Comparison of ENCODE assay signal across 10 cellular contexts in the genomic region with DNA sequence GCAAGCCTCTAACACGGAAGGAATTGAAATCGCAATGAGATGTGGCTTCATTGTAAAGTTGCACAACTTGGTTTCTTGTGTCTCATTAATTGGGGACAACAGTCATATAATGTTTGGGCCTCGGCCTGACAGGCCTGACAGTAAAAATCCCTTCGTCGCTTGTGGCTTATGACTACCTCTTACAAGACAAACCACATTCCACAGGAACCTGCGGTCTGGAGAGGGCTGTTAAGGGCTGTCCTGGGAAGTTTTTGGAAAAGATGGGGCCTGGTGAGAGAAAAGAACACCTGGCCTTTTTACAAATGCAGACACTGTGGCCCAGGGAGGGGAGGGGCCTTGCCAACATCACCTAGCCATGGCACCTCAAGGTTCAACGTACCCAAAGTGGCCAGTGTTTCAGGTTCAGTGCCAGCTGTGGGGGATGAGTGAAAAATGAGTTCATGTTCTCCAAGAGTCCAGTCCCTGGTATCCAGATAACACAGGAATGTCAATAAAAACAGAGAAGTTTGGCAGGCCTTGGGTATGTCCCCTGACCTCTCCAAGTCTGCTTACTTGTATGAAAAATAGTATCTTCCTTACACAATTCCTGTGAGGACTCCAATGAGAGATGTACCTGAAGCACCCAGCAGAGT. TPM values are rescaled to one million over a fixed set of nuclear protein-coding genes. Genes with fewer than 3 reads are reported as not detected.
DNase-seq lines count a peak whose midpoint lies in the region; ATAC-seq, FAIRE-seq and TF ChIP-seq lines count a peak whose summit lies in the region.
"Had no signal": no experiment of that assay in that cellular context is flagged by ENCODE, and none has a peak within 500 bp of the region (broad histone marks: within the 10 kb centered on the region; RNA-seq: fewer than 3 reads in every experiment).

No MANE protein-coding gene starts in this region.

- ATAC-seq in activated naive CD8-positive, alpha-beta T cell treated with anti-CD3 and anti-CD28 coated beads, Interleukin-2, amount 50 U/mL, for 24 hours, result peak; percentile 14
- peak; percentile 15 for ATAC-seq in HepG2
- ATAC-seq in aorta (ENCODE audit: low FRiP score), result peak; percentile 5
- no peak for ATAC-seq in activated CD4-positive, CD25-positive, alpha-beta regulatory T cell treated with anti-CD3 and anti-CD28 coated beads, Interleukin-2, amount 50 U/mL, for 24 hours

- FAIRE-seq in HepG2 (lab: Jason Lieb, UNC), result peak; percentile 57

- 0% methylated on average over 7 of the region's 7 CpGs for WGBS in mammary epithelial cell (ENCODE audit: low coverage, missing lambda C conversion rate)
- 59% methylated on average over 7 of the region's 7 CpGs for WGBS in HepG2 (ENCODE audit: low lambda C conversion rate)
- 53 to 57% methylated on average over 7 of the region's 7 CpGs for WGBS in aorta, 2 donors

- H3K27me3 Mint-ChIP-seq in activated naive CD8-positive, alpha-beta T cell treated with anti-CD3 and anti-CD28 coated beads, Interleukin-2, amount 50 U/mL, for 24 hours, result no peaks in the 10 kb centered on the region
- H3K27me3 Mint-ChIP-seq in activated naive CD8-positive, alpha-beta T cell treated with anti-CD3 and anti-CD28 coated beads for 36 hours, result no peaks in the 10 kb centered on the region
- H3K27me3 Mint-ChIP-seq: CD4-positive, CD25-positive, alpha-beta regulatory T cell had no signal

- H3K9ac ChIP-seq in mammary epithelial cell (ENCODE audit: insufficient read depth, low read length), result no peak overlapping the region
- peak overlapping the region; percentile 75 for H3K9ac ChIP-seq in HepG2 (ENCODE audit: insufficient read depth, low read depth, low read length)

- no peak for TF ChIP-seq POLR2A in HepG2 (IDR thresholded peaks at IDR 0.05; ENCODE audit: insufficient read depth in 1 of 2, low read depth in 2 of 2, low read length in 2 of 2)

- CTCF ChIA-PET in mammary epithelial cell (lab: Charles Lee; ENCODE audit: low non-redundant PET) (no interaction called here), HepG2 (lab: Yijun Ruan, JAX; ENCODE audit: low intra/inter-chr PET ratio, low total read pairs) (no interaction called here)

- intact Hi-C loops in mammary epithelial cell (cut with micrococcal nuclease) (loop anchor here (1.0 to 5.0 kb wide), 4 partner anchors 20 to 94 kb away; no protein-coding TSS in a partner anchor), HepG2 (cut with micrococcal nuclease; ENCODE audit: unreplicated experiment) (loop anchor here (1.0 to 10.0 kb wide), 3 partner anchors 17 to 388 kb away; no protein-coding TSS in a partner anchor), aorta (cut with DNase I) (no loop called here)

- no peaks in the 10 kb centered on the region for H3K27me3 ChIP-seq in mammary epithelial cell (ENCODE audit: insufficient read depth, low read length)
- H3K27me3 ChIP-seq in HepG2 (ENCODE audit: control insufficient read depth in 1 of 2, insufficient read depth in 2 of 2, low read length in 2 of 2), result no peaks in the 10 kb centered on the region
- H3K27me3 ChIP-seq in aorta (ENCODE audit: control insufficient read depth in 1 of 2, insufficient read depth in 2 of 2, low read length in 1 of 2), result no peaks in the 10 kb centered on the region

- no peaks in the 10 kb centered on the region for H4K20me1 ChIP-seq in mammary epithelial cell (ENCODE audit: insufficient read depth, low read length)
- H4K20me1 ChIP-seq in HepG2 (ENCODE audit: insufficient read depth, low read length), result no peaks in the 10 kb centered on the region; the same call in 1 of the 2 replicates

- H3K4me3 Mint-ChIP-seq in activated naive CD8-positive, alpha-beta T cell treated with anti-CD3 and anti-CD28 coated beads, Interleukin-2, amount 50 U/mL, for 24 hours, result no peak overlapping the region
- H3K4me3 Mint-ChIP-seq in activated naive CD8-positive, alpha-beta T cell treated with anti-CD3 and anti-CD28 coated beads for 36 hours, result no peak overlapping the region
- H3K4me3 Mint-ChIP-seq: CD4-positive, CD25-positive, alpha-beta regulatory T cell had no signal

- no peak for DNase-seq in activated naive CD8-positive, alpha-beta T cell treated with anti-CD3 and anti-CD28 coated beads, Interleukin-2, amount 50 U/mL, for 24 hours
- no peak for DNase-seq in activated naive CD8-positive, alpha-beta T cell treated with anti-CD3 and anti-CD28 coated beads for 36 hours
- DNase-seq in mammary epithelial cell (peak; percentile 88), HepG2 (ENCODE audit: low spot score) (peak; percentile 78), aorta (peak in 1 of 2 donors; percentile 37), cerebellar cortex (ENCODE audit: low spot score) (no peak), NCI-H446 (lab: John Stamatoyannopoulos, UW) (no peak)
- DNase-seq: activated CD4-positive, alpha-beta T cell treated with anti-CD3 and anti-CD28 coated beads, Interleukin-2, amount 50 U/mL, for 48 hours; CD4-positive, CD25-positive, alpha-beta regulatory T cell had no signal

- peaks cover 51% of the 10 kb centered on the region for H3K4me1 ChIP-seq in mammary epithelial cell (ENCODE audit: insufficient read depth, low read length)
- H3K4me1 ChIP-seq in HepG2 (ENCODE audit: insufficient read depth, low read length), result peaks cover 95% of the 10 kb centered on the region
- peaks cover 0 to 3% of the 10 kb centered on the region in 2 donors for H3K4me1 ChIP-seq in aorta (ENCODE audit: control insufficient read depth in 1 of 2, insufficient read depth in 2 of 2, low read length in 2 of 2)

- H3K27ac Mint-ChIP-seq in activated naive CD8-positive, alpha-beta T cell treated with anti-CD3 and anti-CD28 coated beads, Interleukin-2, amount 50 U/mL, for 24 hours, result no peak overlapping the region
- no peak overlapping the region for H3K27ac Mint-ChIP-seq in activated naive CD8-positive, alpha-beta T cell treated with anti-CD3 and anti-CD28 coated beads for 36 hours

- peak overlapping the region; percentile 76 for H3K27ac ChIP-seq in mammary epithelial cell (ENCODE audit: insufficient read depth, low read depth, low read length)
- H3K27ac ChIP-seq in HepG2 (ENCODE audit: extremely low read length, insufficient read depth, low read length), result peak overlapping the region; percentile 92
- peak overlapping the region; percentile 78 to 92 for H3K27ac ChIP-seq in aorta (ENCODE audit: low read depth in 1 of 2, low read length in 2 of 2)

- no peaks in the 10 kb centered on the region for H3K36me3 Mint-ChIP-seq in activated naive CD8-positive, alpha-beta T cell treated with anti-CD3 and anti-CD28 coated beads, Interleukin-2, amount 50 U/mL, for 24 hours (ENCODE audit: low read depth)
- H3K36me3 Mint-ChIP-seq in activated naive CD8-positive, alpha-beta T cell treated with anti-CD3 and anti-CD28 coated beads for 36 hours, result no peaks in the 10 kb centered on the region
- H3K36me3 Mint-ChIP-seq: CD4-positive, CD25-positive, alpha-beta regulatory T cell had no signal

- H3K36me3 ChIP-seq in mammary epithelial cell (ENCODE audit: insufficient read depth, low read length) (peaks cover 5% of the 10 kb centered on the region), HepG2 (replicated peaks in 1 of 2; ENCODE audit: control insufficient read depth in 1 of 2, insufficient read depth in 2 of 2, low read length in 2 of 2) (peaks cover 3 to 36% of the 10 kb centered on the region in 2 experiments), aorta (ENCODE audit: control insufficient read depth in 1 of 2, insufficient read depth in 2 of 2, low read length in 1 of 2) (no peaks in the 10 kb centered on the region)

- no peaks in the 10 kb centered on the region for H3K9me3 Mint-ChIP-seq in activated naive CD8-positive, alpha-beta T cell treated with anti-CD3 and anti-CD28 coated beads, Interleukin-2, amount 50 U/mL, for 24 hours
- no peaks in the 10 kb centered on the region for H3K9me3 Mint-ChIP-seq in activated naive CD8-positive, alpha-beta T cell treated with anti-CD3 and anti-CD28 coated beads for 36 hours

- TF ChIP-seq EP300 in HepG2 (IDR thresholded peaks at IDR 0.05; ENCODE audit: low read depth in 2 of 2, low read length in 2 of 2) (peak in 1 of 2 experiments; percentile 54; a peak in 2 of 4 replicates), HepG2 (CRISPR knock-in tag; IDR thresholded peaks at IDR 0.05; ENCODE audit: borderline replicate concordance) (no peak)

- H3K4me2 ChIP-seq in mammary epithelial cell (ENCODE audit: insufficient read depth, low read depth, low read length), result peak overlapping the region; percentile 74
- peak overlapping the region; percentile 82 for H3K4me2 ChIP-seq in HepG2 (ENCODE audit: low read depth, low read length)

- in situ Hi-C loops in mammary epithelial cell (cut with MboI; ENCODE audit: low sequenced_read_pairs in 2 of 2) (no loop called here), HepG2 (cut with HindIII; ENCODE audit: extremely low pct_ligation_motif_present, low pct_unique_long_range_greater_than_20kb) (no loop called here)

- no peak overlapping the region for H2AFZ ChIP-seq in mammary epithelial cell (ENCODE audit: low read depth, low read length)
- H2AFZ ChIP-seq in HepG2 (ENCODE audit: low read length), result no peak overlapping the region

- no peak for TF ChIP-seq CTCF in mammary epithelial cell (conservative IDR thresholded peaks at IDR 0.05 in 1 of 2, IDR thresholded peaks at IDR 0.05 in 1 of 2; ENCODE audit: extremely low read depth in 1 of 2, insufficient read depth in 1 of 2, low read depth in 1 of 2, low read length in 2 of 2)
- TF ChIP-seq CTCF in HepG2 (CRISPR knock-in tag; IDR thresholded peaks at IDR 0.05), result no peak

- H3K79me2 ChIP-seq in mammary epithelial cell (ENCODE audit: insufficient read depth, low read length), result peaks cover 82% of the 10 kb centered on the region
- peaks cover 84% of the 10 kb centered on the region for H3K79me2 ChIP-seq in HepG2 (ENCODE audit: insufficient read depth, low read length)

- dilution Hi-C loops in mammary epithelial cell (cut with HindIII; ENCODE audit: low sequenced_read_pairs), result loop anchor here (5.0 kb wide), 1 partner anchor 99 kb away; no protein-coding TSS in a partner anchor

- POLR2A ChIA-PET in HepG2 (lab: Yijun Ruan, JAX), result interaction anchor here (1.1 to 3.2 kb wide), 14 partner anchors 10 to 138 kb away, joined by 3 to 47 read pairs (median 7); partner anchors contain the start of gene SHB

- BruUV-seq in mammary epithelial cell (replicated peaks; lab: Mats Ljungman, UMichigan) (no TSS peak), HepG2 (replicated peaks; lab: Mats Ljungman, UMichigan) (no TSS peak)

- no peak for TF ChIP-seq RAD21 in HepG2 (CRISPR knock-in tag; IDR thresholded peaks at IDR 0.05)

- H3K9me3 ChIP-seq in mammary epithelial cell (replicated peaks; ENCODE audit: insufficient read depth, low read length) (no peaks in the 10 kb centered on the region), HepG2 (ENCODE audit: low read length) (no peaks in the 10 kb centered on the region), aorta (ENCODE audit: control insufficient read depth, low read length) (no peaks in the 10 kb centered on the region)

- H3K4me3 ChIP-seq in mammary epithelial cell (replicated peaks in 1 of 3; ENCODE audit: insufficient read depth in 1 of 3, low read depth in 2 of 3, low read length in 3 of 3) (no peak overlapping the region), HepG2 (replicated peaks in 1 of 3; ENCODE audit: insufficient read depth in 1 of 3, low read depth in 2 of 3, low read length in 3 of 3) (peak overlapping the region; percentile 8 to 54 (median 26); a peak in 5 of 6 replicates), aorta (ENCODE audit: low read length in 2 of 2) (no peak overlapping the region)

- H3K4me1 Mint-ChIP-seq in activated naive CD8-positive, alpha-beta T cell treated with anti-CD3 and anti-CD28 coated beads, Interleukin-2, amount 50 U/mL, for 24 hours, result peaks cover 5% of the 10 kb centered on the region
- peaks cover 10% of the 10 kb centered on the region for H3K4me1 Mint-ChIP-seq in activated naive CD8-positive, alpha-beta T cell treated with anti-CD3 and anti-CD28 coated beads for 36 hours

RNA-seq across cellular contexts. Expression of gene SHB, which starts 22.2 kb away (rescaled TPM):
- total RNA-seq in activated naive CD8-positive, alpha-beta T cell treated with anti-CD3 and anti-CD28 coated beads for 36 hours, result 1 to 10 TPM; 1.2 to 1.8 TPM
- total RNA-seq in mammary epithelial cell, result 10 to 100 TPM; 30.5 to 31.5 TPM
- 14.9 TPM for polyA plus RNA-seq in mammary epithelial cell
- 16.7 TPM for polyA minus RNA-seq in mammary epithelial cell
- total RNA-seq in HepG2 (2016; rRNA removed; fragmentation: Illumina TruSeq; extraction: Trizol), result 14.7 and 19.4 TPM in 2 replicates
- 7.3 and 8.2 TPM in 2 replicates for total RNA-seq in HepG2 (2016; cell fraction: cytosol; rRNA removed; fragmentation: Illumina TruSeq; extraction: Trizol; ENCODE audit: low read depth)
- total RNA-seq in HepG2 (2016; cell fraction: insoluble cytoplasmic fraction; rRNA removed; fragmentation: Illumina TruSeq; extraction: Trizol), result 12.9 and 18.0 TPM in 2 replicates
- 16.0 and 20.4 TPM in 2 replicates for total RNA-seq in HepG2 (2016; cell fraction: membrane; rRNA removed; fragmentation: Illumina TruSeq; extraction: Trizol)
- 12.0 and 14.5 TPM in 2 replicates for total RNA-seq in HepG2 (2016; cell fraction: nucleus; rRNA removed; fragmentation: Illumina TruSeq; extraction: Trizol)
- polyA plus RNA-seq in HepG2 (2011; rRNA removed), result 20.7 and 25.3 TPM in 2 replicates
- 19.8 and 24.1 TPM in 2 replicates for polyA plus RNA-seq in HepG2 (2011; cell fraction: cytosol; rRNA removed)
- polyA plus RNA-seq in HepG2 (2011; cell fraction: nucleus; rRNA removed), result 26.3 and 29.8 TPM in 2 replicates
- 16.2 and 22.8 TPM in 2 replicates for polyA plus RNA-seq in HepG2 (2012)
- polyA plus RNA-seq in HepG2 (2016; cell fraction: cytosol; fragmentation: Illumina TruSeq; extraction: Trizol; ENCODE audit: low read depth), result 9.0 and 11.2 TPM in 2 replicates
- 21.3 and 23.2 TPM in 2 replicates for polyA plus RNA-seq in HepG2 (2016; cell fraction: insoluble cytoplasmic fraction; fragmentation: Illumina TruSeq; extraction: Trizol; ENCODE audit: low read depth)
- 18.0 and 21.9 TPM in 2 replicates for polyA plus RNA-seq in HepG2 (2016; cell fraction: membrane; fragmentation: Illumina TruSeq; extraction: Trizol; ENCODE audit: low read depth)
- 17.6 and 17.8 TPM in 2 replicates for polyA plus RNA-seq in HepG2 (2016; cell fraction: nucleus; fragmentation: Illumina TruSeq; extraction: Trizol; ENCODE audit: insufficient read depth, low read depth)
- 8.6 and 37.7 TPM in 2 replicates for polyA minus RNA-seq in HepG2 (2011; rRNA and poly(A)+ RNA removed; ENCODE audit: low replicate concordance)
- 28.1 and 28.8 TPM in 2 replicates for polyA minus RNA-seq in HepG2 (2011; cell fraction: cytosol; rRNA and poly(A)+ RNA removed)
- 42.1 and 49.2 TPM in 2 replicates for polyA minus RNA-seq in HepG2 (2011; cell fraction: nucleus; rRNA and poly(A)+ RNA removed)
- 10 to 100 TPM; 28.7 to 29.3 TPM for total RNA-seq in aorta
- polyA plus RNA-seq in aorta, result 1 to 10 TPM; 3.5 to 5.7 TPM

Comparison
In these comparisons a context has a peak if more than half of its experiments do, and no peak if none do; other contexts are left out.
1. ATAC-seq: peak in activated naive CD8-positive, alpha-beta T cell treated with anti-CD3 and anti-CD28 coated beads, Interleukin-2, amount 50 U/mL, for 24 hours (single experiment), HepG2 (single experiment) and aorta (single experiment); none in activated CD4-positive, CD25-positive, alpha-beta regulatory T cell treated with anti-CD3 and anti-CD28 coated beads, Interleukin-2, amount 50 U/mL, for 24 hours (0 of 2).
2. DNase-seq: peak in mammary epithelial cell (single experiment) and HepG2 (single experiment); none in activated naive CD8-positive, alpha-beta T cell treated with anti-CD3 and anti-CD28 coated beads, Interleukin-2, amount 50 U/mL, for 24 hours (single experiment), activated naive CD8-positive, alpha-beta T cell treated with anti-CD3 and anti-CD28 coated beads for 36 hours (single experiment), cerebellar cortex (single experiment) and NCI-H446 (0 of 2).
3. H3K4me3 ChIP-seq: peak in HepG2 (3 of 3); none in mammary epithelial cell (0 of 3) and aorta (0 of 2).
4. intact Hi-C loops: an anchor here in mammary epithelial cell (1.0 to 5.0 kb wide) and HepG2 (1.0 to 10.0 kb wide); none called in aorta.
5. Peak in every context shown above with its lines, with median percentiles within 50 percentile points of each other: H3K27ac ChIP-seq.